Comparison of ENCODE assay signal across 1 cellular context in the genomic region with DNA sequence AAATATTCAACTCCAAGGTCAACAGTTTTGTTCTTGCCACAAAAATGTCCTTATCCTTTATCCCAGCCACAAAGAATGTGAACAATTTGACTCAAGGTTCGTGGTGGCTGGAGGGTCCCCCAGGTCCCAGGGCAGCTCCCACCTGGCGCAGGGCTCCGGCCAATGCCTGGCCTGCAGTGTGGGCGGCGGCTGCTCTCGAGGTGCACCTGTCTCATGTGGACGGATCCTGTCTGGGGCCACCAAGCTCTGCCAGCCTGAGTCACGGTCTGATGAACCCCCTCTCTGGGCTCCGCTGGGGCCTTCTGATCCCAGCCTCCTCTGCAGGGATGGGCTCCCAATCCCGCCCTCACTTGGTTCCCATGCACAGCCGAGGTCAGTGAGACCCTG.
TF ChIP-seq lines count a peak whose summit lies in the region.

No MANE protein-coding gene starts in this region.

TF ChIP-seq in HCT116, 20 proteins besides CTCF, POLR2A, EP300 and RAD21 (continued from another document):
- TF ChIP-seq, protein P1, sequence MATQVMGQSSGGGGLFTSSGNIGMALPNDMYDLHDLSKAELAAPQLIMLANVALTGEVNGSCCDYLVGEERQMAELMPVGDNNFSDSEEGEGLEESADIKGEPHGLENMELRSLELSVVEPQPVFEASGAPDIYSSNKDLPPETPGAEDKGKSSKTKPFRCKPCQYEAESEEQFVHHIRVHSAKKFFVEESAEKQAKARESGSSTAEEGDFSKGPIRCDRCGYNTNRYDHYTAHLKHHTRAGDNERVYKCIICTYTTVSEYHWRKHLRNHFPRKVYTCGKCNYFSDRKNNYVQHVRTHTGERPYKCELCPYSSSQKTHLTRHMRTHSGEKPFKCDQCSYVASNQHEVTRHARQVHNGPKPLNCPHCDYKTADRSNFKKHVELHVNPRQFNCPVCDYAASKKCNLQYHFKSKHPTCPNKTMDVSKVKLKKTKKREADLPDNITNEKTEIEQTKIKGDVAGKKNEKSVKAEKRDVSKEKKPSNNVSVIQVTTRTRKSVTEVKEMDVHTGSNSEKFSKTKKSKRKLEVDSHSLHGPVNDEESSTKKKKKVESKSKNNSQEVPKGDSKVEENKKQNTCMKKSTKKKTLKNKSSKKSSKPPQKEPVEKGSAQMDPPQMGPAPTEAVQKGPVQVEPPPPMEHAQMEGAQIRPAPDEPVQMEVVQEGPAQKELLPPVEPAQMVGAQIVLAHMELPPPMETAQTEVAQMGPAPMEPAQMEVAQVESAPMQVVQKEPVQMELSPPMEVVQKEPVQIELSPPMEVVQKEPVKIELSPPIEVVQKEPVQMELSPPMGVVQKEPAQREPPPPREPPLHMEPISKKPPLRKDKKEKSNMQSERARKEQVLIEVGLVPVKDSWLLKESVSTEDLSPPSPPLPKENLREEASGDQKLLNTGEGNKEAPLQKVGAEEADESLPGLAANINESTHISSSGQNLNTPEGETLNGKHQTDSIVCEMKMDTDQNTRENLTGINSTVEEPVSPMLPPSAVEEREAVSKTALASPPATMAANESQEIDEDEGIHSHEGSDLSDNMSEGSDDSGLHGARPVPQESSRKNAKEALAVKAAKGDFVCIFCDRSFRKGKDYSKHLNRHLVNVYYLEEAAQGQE (IDR thresholded peaks at IDR 0.05; ENCODE audit: low read depth): no peak
- no peak for TF ChIP-seq EGR1 (IDR thresholded peaks at IDR 0.05; ENCODE audit: low read depth)
